ENCODE assay signal across 8 cellular contexts in genomic region chr9:131732061-131732526, GRCh38. TPM values are rescaled to one million over a fixed set of nuclear protein-coding genes. Genes with fewer than 3 reads are reported as not detected.
A peak's percentile ranks its signal among the peaks of the same experiment; 100 is the strongest.
DNase-seq lines count a peak whose midpoint lies in the region; ATAC-seq and TF ChIP-seq lines count a peak whose summit lies in the region.

No MANE protein-coding gene starts in this region.

- TF ChIP-seq EP300 in ovary (IDR thresholded peaks at IDR 0.05) = no peak

- POLR2A ChIA-PET in activated CD4-positive, alpha-beta memory T cell treated with anti-CD3 and anti-CD28 coated beads for 36 hours (lab: Charles Lee) = interaction anchor here (0.6 to 11.1 kb wide), 9 partner anchors 9 to 88 kb away, joined by 3 to 76 read pairs (median 6); no protein-coding TSS in a partner anchor

- no peaks in the 10 kb centered on the region for H3K9me3 Mint-ChIP-seq in activated naive CD4-positive, alpha-beta T cell treated with anti-CD3 and anti-CD28 coated beads, Interleukin-2, amount 10 ng/mL, durations not matched to agents 7 days and 5 days
- no peaks in the 10 kb centered on the region for H3K9me3 Mint-ChIP-seq in activated CD4-positive, alpha-beta memory T cell treated with anti-CD3 and anti-CD28 coated beads for 36 hours

- H3K4me3 ChIP-seq in right cardiac atrium (ENCODE audit: low read length) = no peak overlapping the region
- H3K4me3 ChIP-seq in upper lobe of right lung = no peak overlapping the region
- no peak overlapping the region for H3K4me3 ChIP-seq in ovary

- intact Hi-C loops in activated CD4-positive, alpha-beta memory T cell treated with anti-CD3 and anti-CD28 coated beads for 36 hours (cut with micrococcal nuclease) = loop anchor here (5.0 to 10.0 kb wide), 4 partner anchors 230 to 623 kb away; partner anchors contain the start of genes POMT1 and SETX
- intact Hi-C loops in right cardiac atrium (cut with DNase I) = loop anchor here in 1 of 4 donors (10.0 kb wide), 1 partner anchor 57 kb away; no protein-coding TSS in a partner anchor
- intact Hi-C loops in upper lobe of right lung (cut with DNase I) = loop anchor here (10.0 kb wide), 1 partner anchor 57 kb away; no protein-coding TSS in a partner anchor
- intact Hi-C loops in ovary (cut with DNase I) = loop anchor here in 1 of 4 donors (10.0 kb wide), 1 partner anchor 197 kb away; the partner anchor contains the start of gene UCK1

- no peaks in the 10 kb centered on the region for H3K27me3 ChIP-seq in right cardiac atrium (ENCODE audit: control insufficient read depth, insufficient read depth)
- no peaks in the 10 kb centered on the region for H3K27me3 ChIP-seq in upper lobe of right lung
- H3K27me3 ChIP-seq in ovary = no peaks in the 10 kb centered on the region

- peaks cover 98% of the 10 kb centered on the region for H3K4me1 Mint-ChIP-seq in activated naive CD4-positive, alpha-beta T cell treated with anti-CD3 and anti-CD28 coated beads, Interleukin-2, amount 10 ng/mL, durations not matched to agents 7 days and 5 days
- H3K4me1 Mint-ChIP-seq in activated CD4-positive, alpha-beta memory T cell treated with anti-CD3 and anti-CD28 coated beads for 36 hours (ENCODE audit: low read depth) = peaks cover 96% of the 10 kb centered on the region

- no peak for TF ChIP-seq CTCF in upper lobe of right lung (IDR thresholded peaks at IDR 0.05)
- TF ChIP-seq CTCF in ovary (IDR thresholded peaks at IDR 0.05) = no peak

- H3K9me3 ChIP-seq in right cardiac atrium (ENCODE audit: control insufficient read depth, low read length) (no peaks in the 10 kb centered on the region), upper lobe of right lung (no peaks in the 10 kb centered on the region), ovary (no peaks in the 10 kb centered on the region)

- H3K27ac ChIP-seq in right cardiac atrium (ENCODE audit: low read length) (peak overlapping the region; percentile 79), upper lobe of right lung (peak overlapping the region; percentile 65), ovary (no peak overlapping the region)

- H3K36me3 ChIP-seq in upper lobe of right lung (no peaks in the 10 kb centered on the region), ovary (no peaks in the 10 kb centered on the region)

- peak; percentile 57 to 58 for ATAC-seq in right cardiac atrium
- peak; percentile 73 for ATAC-seq in upper lobe of right lung
- ATAC-seq in GM19397 (IDR thresholded peaks at IDR 0.05; ENCODE audit: unreplicated experiment) = no peak

- H3K27ac Mint-ChIP-seq in activated naive CD4-positive, alpha-beta T cell treated with anti-CD3 and anti-CD28 coated beads, Interleukin-2, amount 10 ng/mL, durations not matched to agents 7 days and 5 days = peak overlapping the region; percentile 97
- peak overlapping the region; percentile 93 for H3K27ac Mint-ChIP-seq in activated CD4-positive, alpha-beta memory T cell treated with anti-CD3 and anti-CD28 coated beads for 36 hours

- H3K4me1 ChIP-seq in right cardiac atrium (ENCODE audit: control insufficient read depth, insufficient read depth, low read length) (peaks cover 32% of the 10 kb centered on the region), upper lobe of right lung (peaks cover 93% of the 10 kb centered on the region), ovary (ENCODE audit: insufficient read depth) (peaks cover 13% of the 10 kb centered on the region)

- CTCF ChIA-PET in activated naive CD4-positive, alpha-beta T cell treated with anti-CD3 and anti-CD28 coated beads, Interleukin-2, amount 10 ng/mL, durations not matched to agents 7 days and 5 days (lab: Charles Lee) = interaction anchor here (0.6 to 7.0 kb wide), 10 partner anchors 8 to 473 kb away, joined by 3 to 30 read pairs (median 6); no protein-coding TSS in a partner anchor
- CTCF ChIA-PET in activated CD4-positive, alpha-beta memory T cell treated with anti-CD3 and anti-CD28 coated beads for 36 hours (lab: Charles Lee) = interaction anchor here (0.7 to 4.0 kb wide), 16 partner anchors 7 to 527 kb away, joined by 3 to 19 read pairs (median 5); no protein-coding TSS in a partner anchor

- peak overlapping the region; percentile 67 for H3K4me3 Mint-ChIP-seq in activated naive CD4-positive, alpha-beta T cell treated with anti-CD3 and anti-CD28 coated beads, Interleukin-2, amount 10 ng/mL, durations not matched to agents 7 days and 5 days
- H3K4me3 Mint-ChIP-seq in activated CD4-positive, alpha-beta memory T cell treated with anti-CD3 and anti-CD28 coated beads for 36 hours = peak overlapping the region; percentile 62

- H3K27me3 Mint-ChIP-seq in activated naive CD4-positive, alpha-beta T cell treated with anti-CD3 and anti-CD28 coated beads, Interleukin-2, amount 10 ng/mL, durations not matched to agents 7 days and 5 days = no peaks in the 10 kb centered on the region
- H3K27me3 Mint-ChIP-seq in activated CD4-positive, alpha-beta memory T cell treated with anti-CD3 and anti-CD28 coated beads for 36 hours = no peaks in the 10 kb centered on the region

- WGBS in right cardiac atrium = 64% methylated on average over 8 of the region's 8 CpGs
- WGBS in ovary, 3 donors = 85 to 97% (median 91%) methylated on average over 8 of the region's 8 CpGs

- no peak for DNase-seq in activated naive CD4-positive, alpha-beta T cell treated with anti-CD3 and anti-CD28 coated beads, Interleukin-2, amount 10 ng/mL, durations not matched to agents 7 days and 5 days
- no peak for DNase-seq in activated naive CD4-positive, alpha-beta T cell treated with Interleukin-2 at 50 U/mL for 16 hours
- DNase-seq in activated CD4-positive, alpha-beta memory T cell treated with anti-CD3 and anti-CD28 coated beads for 36 hours = peak; percentile 56
- DNase-seq in right cardiac atrium (peak in 1 of 3 donors; percentile 56), upper lobe of right lung (no peak), NCI-H2227 (lab: John Stamatoyannopoulos, UW; ENCODE audit: unreplicated experiment) (no peak), ovary (no peak)

- TF ChIP-seq POLR2A in ovary (IDR thresholded peaks at IDR 0.05) = no peak

- peaks cover 33% of the 10 kb centered on the region for H3K36me3 Mint-ChIP-seq in activated naive CD4-positive, alpha-beta T cell treated with anti-CD3 and anti-CD28 coated beads, Interleukin-2, amount 10 ng/mL, durations not matched to agents 7 days and 5 days
- H3K36me3 Mint-ChIP-seq in activated CD4-positive, alpha-beta memory T cell treated with anti-CD3 and anti-CD28 coated beads for 36 hours = peaks cover 26% of the 10 kb centered on the region

RNA-seq across cellular contexts. Expression of gene RAPGEF1, which starts 7.8 kb away (rescaled TPM):
- 10 to 100 TPM; 91.9 to 92.3 TPM for total RNA-seq in activated CD4-positive, alpha-beta memory T cell treated with anti-CD3 and anti-CD28 coated beads for 36 hours
- total RNA-seq in right cardiac atrium (100 to 1,000 TPM in 1 of 4 donors, 10 to 100 TPM in 3; 82.3 to 100 (median 93.0) TPM), upper lobe of right lung (144 TPM), ovary (10 to 100 TPM; 17.0 to 64.4 (median 37.2) TPM)
- polyA plus RNA-seq in right cardiac atrium (58.5 TPM), ovary (10 to 100 TPM; 23.6 to 33.8 TPM)

Comparison
In these comparisons a context has a peak if more than half of its experiments do, and no peak if none do; other contexts are left out.
1. H3K27ac ChIP-seq: peak in right cardiac atrium (single experiment) and upper lobe of right lung (single experiment); none in ovary (0 of 2).